Comparison of ENCODE assay signal across 1 cellular context in genomic region chr5:107576155-107576554, GRCh38.
TF ChIP-seq lines count a peak whose summit lies in the region.

No MANE protein-coding gene starts in this region.

TF ChIP-seq in H1, 55 proteins besides CTCF, POLR2A, EP300 and RAD21 (continued from another document):
- TF ChIP-seq EGR1 (IDR thresholded peaks at IDR 0.05; ENCODE audit: borderline replicate concordance, low read depth, low read length), result no peak
- TF ChIP-seq POLR2AphosphoS5 (IDR thresholded peaks at IDR 0.05; ENCODE audit: low read depth, low read length), result no peak
- no peak for TF ChIP-seq TAF7 (optimal IDR thresholded peaks at IDR 0.05; ENCODE audit: borderline replicate concordance, low read depth, low read length)
- no peak for TF ChIP-seq NRF1 (IDR thresholded peaks at IDR 0.05; ENCODE audit: low read depth, low read length)
- TF ChIP-seq SUZ12 (IDR thresholded peaks at IDR 0.05; ENCODE audit: low read length), result no peak
- no peak for TF ChIP-seq ASH2L (IDR thresholded peaks at IDR 0.05; ENCODE audit: low read length)
- TF ChIP-seq SRF (IDR thresholded peaks at IDR 0.05; ENCODE audit: low read depth, low read length), result no peak
- no peak for TF ChIP-seq PHF8 (conservative IDR thresholded peaks at IDR 0.05; ENCODE audit: low read depth, low read length)
- TF ChIP-seq POU5F1 (IDR thresholded peaks at IDR 0.05; ENCODE audit: low read depth, low read length), result no peak
- TF ChIP-seq CHD2 (IDR thresholded peaks at IDR 0.05; ENCODE audit: low read length), result no peak
- no peak for TF ChIP-seq RNF2 (IDR thresholded peaks at IDR 0.05; ENCODE audit: borderline replicate concordance, low read depth, low read length, missing control alignments, poor library complexity, severe bottlenecking)
TF ChIP-seq in H1: peak in this region for 0.
